23 cellular contexts compared by ENCODE assay signal in the genomic region with DNA sequence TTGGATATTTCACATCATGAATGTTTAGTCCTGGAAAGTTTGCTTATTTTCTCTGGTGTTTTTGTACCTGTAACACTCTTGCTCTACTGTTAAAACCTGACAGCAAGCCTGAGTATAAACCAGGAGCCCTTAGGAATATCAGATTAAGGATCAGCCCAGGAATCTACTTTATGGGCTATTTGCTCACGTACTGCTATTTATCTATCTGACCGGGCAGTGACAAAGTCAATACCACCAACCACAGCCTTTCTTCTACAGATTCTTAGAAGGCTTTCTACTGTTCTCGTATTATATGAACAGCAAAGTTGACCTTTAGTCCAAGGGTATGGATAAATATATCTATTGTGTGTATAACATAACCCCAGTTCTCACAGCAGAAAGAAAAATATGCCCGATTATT.
"Had no signal": no experiment of that assay in that cellular context is flagged by ENCODE, and none has a peak within 500 bp of the region (broad histone marks: within the 10 kb centered on the region; RNA-seq: fewer than 3 reads in every experiment).

No MANE protein-coding gene starts in this region.

- H3K27me3 Mint-ChIP-seq: activated CD4-positive, alpha-beta memory T cell treated with anti-CD3 and anti-CD28 coated beads, Interleukin-2, amount 10 ng/mL, durations not matched to agents 7 days and 5 days; activated naive CD8-positive, alpha-beta T cell treated with anti-CD3 and anti-CD28 coated beads, Interleukin-2, amount 10 ng/mL, durations not matched to agents 7 days and 5 days; T-helper 17 cell had no signal

- H3K27me3 ChIP-seq: adrenal gland, body of pancreas, colonic mucosa, SJSA1 had no signal

- H3K27ac ChIP-seq: adrenal gland, body of pancreas, colonic mucosa, SJSA1 had no signal

- H3K27ac Mint-ChIP-seq: activated CD4-positive, alpha-beta memory T cell treated with anti-CD3 and anti-CD28 coated beads, Interleukin-2, amount 10 ng/mL, durations not matched to agents 7 days and 5 days; activated naive CD8-positive, alpha-beta T cell treated with anti-CD3 and anti-CD28 coated beads, Interleukin-2, amount 10 ng/mL, durations not matched to agents 7 days and 5 days; activated T-cell treated with anti-CD3 and anti-CD28 coated beads, Interleukin-2, amount 50 U/mL, for 72 hours; activated T-helper 2 cell treated with anti-CD3 and anti-CD28 coated beads, Interferon-gamma antibody, Interleukin-2, Interleukin-4, amounts not matched to agents 10 μg/mL and 5 μg/mL and 100 μg/mL, durations not matched to agents 14 hours and 24 hours and 36 hours; T-helper 17 cell had no signal

- ATAC-seq: activated T-cell treated with anti-CD3 and anti-CD28 coated beads, Interleukin-2, amount 50 U/mL, for 72 hours; body of pancreas; T-helper 17 cell had no signal

- H3K4me1 Mint-ChIP-seq: activated CD4-positive, alpha-beta memory T cell treated with anti-CD3 and anti-CD28 coated beads, Interleukin-2, amount 10 ng/mL, durations not matched to agents 7 days and 5 days; activated naive CD8-positive, alpha-beta T cell treated with anti-CD3 and anti-CD28 coated beads, Interleukin-2, amount 10 ng/mL, durations not matched to agents 7 days and 5 days; T-helper 17 cell had no signal

- H3K9me3 Mint-ChIP-seq: activated CD4-positive, alpha-beta memory T cell treated with anti-CD3 and anti-CD28 coated beads, Interleukin-2, amount 10 ng/mL, durations not matched to agents 7 days and 5 days; activated naive CD8-positive, alpha-beta T cell treated with anti-CD3 and anti-CD28 coated beads, Interleukin-2, amount 10 ng/mL, durations not matched to agents 7 days and 5 days; activated T-cell treated with anti-CD3 and anti-CD28 coated beads, Interleukin-2, amount 50 U/mL, for 72 hours; activated T-helper 2 cell treated with anti-CD3 and anti-CD28 coated beads, Interferon-gamma antibody, Interleukin-2, Interleukin-4, amounts not matched to agents 10 μg/mL and 5 μg/mL and 100 μg/mL, durations not matched to agents 14 hours and 24 hours and 36 hours had no signal

- H3K36me3 ChIP-seq: adrenal gland, colonic mucosa had no signal

- H3K4me1 ChIP-seq: adrenal gland, body of pancreas, colonic mucosa, SJSA1 had no signal

- H3K4me3 Mint-ChIP-seq: activated CD4-positive, alpha-beta memory T cell treated with anti-CD3 and anti-CD28 coated beads, Interleukin-2, amount 10 ng/mL, durations not matched to agents 7 days and 5 days; activated naive CD8-positive, alpha-beta T cell treated with anti-CD3 and anti-CD28 coated beads, Interleukin-2, amount 10 ng/mL, durations not matched to agents 7 days and 5 days; activated T-cell treated with anti-CD3 and anti-CD28 coated beads, Interleukin-2, amount 50 U/mL, for 72 hours; T-helper 17 cell had no signal

- DNase-seq: activated CD4-positive, alpha-beta memory T cell treated with anti-CD3 and anti-CD28 coated beads, Interleukin-2, amount 10 ng/mL, durations not matched to agents 7 days and 5 days; activated CD4-positive, alpha-beta T cell treated with anti-CD3 and anti-CD28 coated beads, Interleukin-2, amount 50 U/mL, for 1 hour; activated CD4-positive, CD25-positive, alpha-beta regulatory T cell; activated naive CD4-positive, alpha-beta T cell treated with anti-CD3 and anti-CD28 coated beads, Interleukin-2, amount 50 U/mL, for 16 hours; activated naive CD8-positive, alpha-beta T cell treated with anti-CD3 and anti-CD28 coated beads, Interleukin-2, amount 10 ng/mL, durations not matched to agents 7 days and 5 days; activated T-cell treated with anti-CD3 and anti-CD28 coated beads, Interleukin-2, amount 50 U/mL, for 72 hours; adrenal gland; anterior cingulate cortex; body of pancreas; cerebellar nuclear complex; colonic mucosa; Karpas-422; NCI-H1105 treated with DMSO at 0.1 percent for 48 hours; NCI-H1436 treated with DMSO at 0.1 percent for 48 hours; NCI-H187; NCI-H2081; NCI-H510A treated with DMSO at 0.1 percent for 48 hours; NCI-H69; SHP77; T-helper 17 cell; T-helper 9 cell had no signal

- H3K9me3 ChIP-seq: adrenal gland, body of pancreas, colonic mucosa, SJSA1 had no signal

- H3K4me3 ChIP-seq: adrenal gland, body of pancreas, colonic mucosa, SJSA1 had no signal

- H3K36me3 Mint-ChIP-seq: activated naive CD8-positive, alpha-beta T cell treated with anti-CD3 and anti-CD28 coated beads, Interleukin-2, amount 10 ng/mL, durations not matched to agents 7 days and 5 days had no signal
